ENCODE assay signal across 20 cellular contexts in the genomic region with DNA sequence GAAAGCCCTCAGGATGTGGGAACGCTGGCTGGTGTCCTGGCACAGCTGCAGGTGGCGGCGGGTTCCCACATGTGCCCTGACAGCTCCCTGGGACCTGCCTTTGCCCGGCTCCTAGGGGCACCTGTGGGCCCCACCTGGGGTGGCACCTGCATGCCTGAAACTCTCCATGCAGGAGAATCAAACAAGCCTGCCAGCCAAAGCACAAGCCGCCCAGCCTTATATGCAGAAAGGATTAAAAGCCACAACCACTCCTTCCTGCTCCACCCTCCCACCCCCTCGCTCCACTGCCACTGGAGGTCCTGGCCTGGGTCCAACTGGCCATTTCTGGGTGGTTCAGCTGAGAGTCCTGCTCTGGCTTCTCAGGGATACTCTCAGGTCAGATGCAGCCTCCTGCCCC. TPM values are rescaled to one million over a fixed set of nuclear protein-coding genes. Genes with fewer than 3 reads are reported as not detected.
DNase-seq lines count a peak whose midpoint lies in the region; ATAC-seq and TF ChIP-seq lines count a peak whose summit lies in the region.
"Had no signal": no experiment of that assay in that cellular context is flagged by ENCODE, and none has a peak within 500 bp of the region (broad histone marks: within the 10 kb centered on the region; RNA-seq: fewer than 3 reads in every experiment).

No MANE protein-coding gene starts in this region.

- ATAC-seq in left ventricle myocardium superior: no peak
- no peak for ATAC-seq in GM18873 (IDR thresholded peaks at IDR 0.05; ENCODE audit: low FRiP score, unreplicated experiment)
- ATAC-seq: GM23338 had no signal

- H3K4me3 Mint-ChIP-seq in osteocyte (ENCODE audit: unreplicated experiment): no peak overlapping the region
- H3K4me3 Mint-ChIP-seq: activated B cell treated with CpG ODN at 0.5 μM for 24 hours, GM23338, nephron progenitor cell had no signal

- H3K27me3 Mint-ChIP-seq in osteocyte (ENCODE audit: unreplicated experiment): no peaks in the 10 kb centered on the region
- H3K27me3 Mint-ChIP-seq: activated B cell treated with CpG ODN at 0.5 μM for 24 hours had no signal

- H3K4me1 Mint-ChIP-seq in osteocyte (ENCODE audit: unreplicated experiment): peaks cover 8% of the 10 kb centered on the region

- TF ChIP-seq CTCF in osteocyte (IDR thresholded peaks at IDR 0.05): no peak

- no peaks in the 10 kb centered on the region for H3K36me3 Mint-ChIP-seq in osteocyte (ENCODE audit: unreplicated experiment)

- DNase-seq in DMS53 (lab: John Stamatoyannopoulos, UW): peak; percentile 16
- DNase-seq in DMS53 treated with DMSO at 0.1 percent for 48 hours (lab: John Stamatoyannopoulos, UW; ENCODE audit: unreplicated experiment): no peak
- peak; percentile 1 for DNase-seq in NCI-H1105 (lab: John Stamatoyannopoulos, UW)
- peak; percentile 64 for DNase-seq in astrocyte of the hippocampus (ENCODE audit: low read depth, low spot score)
- peak; percentile 69 for DNase-seq in osteocyte (ENCODE audit: extremely low spot score, unreplicated experiment)
- no peak for DNase-seq in hypothalamus (lab: John Stamatoyannopoulos, UW)
- no peak for DNase-seq in left ventricle myocardium superior
- DNase-seq: activated B cell treated with CpG ODN at 0.5 μM for 24 hours; activated gamma-delta T cell; Caco-2; dorsolateral prefrontal cortex; Karpas-422; NCI-H187 treated with DMSO at 0.1 percent for 48 hours; nephron progenitor cell; stimulated activated CD4-positive, alpha-beta T cell treated with anti-CD3 and anti-CD28 coated beads, Interleukin-4, amount 100 ng/mL, for 4 hours had no signal

- no peaks in the 10 kb centered on the region for H3K9me3 Mint-ChIP-seq in osteocyte (ENCODE audit: unreplicated experiment)
- H3K9me3 Mint-ChIP-seq: activated B cell treated with CpG ODN at 0.5 μM for 24 hours had no signal

- intact Hi-C loops in left ventricle myocardium superior (cut with micrococcal nuclease): loop anchor here (10.0 kb wide), 1 partner anchor 49 kb away; no protein-coding TSS in a partner anchor

- no peak overlapping the region for H3K27ac Mint-ChIP-seq in osteocyte (ENCODE audit: unreplicated experiment)
- H3K27ac Mint-ChIP-seq: activated B cell treated with CpG ODN at 0.5 μM for 24 hours, GM23338, nephron progenitor cell had no signal

RNA-seq across cellular contexts. Expression of gene TRPM1, which starts 18.1 kb away (rescaled TPM):
- not detected in 2 replicates for total RNA-seq in osteocyte
- not detected for total RNA-seq in left ventricle myocardium superior
- total RNA-seq: activated B cell treated with CpG ODN at 0.5 μM for 24 hours; activated CD8-positive, alpha-beta memory T cell treated with anti-CD3 and anti-CD28 coated beads for 36 hours; Caco-2; GM23338; lung; urinary bladder had no signal

Comparison
In these comparisons a context has a peak if more than half of its experiments do, and no peak if none do; other contexts are left out.
1. DNase-seq: peak in DMS53 (single experiment), NCI-H1105 (single experiment), astrocyte of the hippocampus (single experiment) and osteocyte (single experiment); none in DMS53 treated with DMSO at 0.1 percent for 48 hours (single experiment), hypothalamus (0 of 51) and left ventricle myocardium superior (single experiment).